In genomic region chr17:30210901-30211300, GRCh38 we compare ENCODE assay signal across 38 cellular contexts. TPM values are rescaled to one million over a fixed set of nuclear protein-coding genes. Genes with fewer than 3 reads are reported as not detected.
"Had no signal": no experiment of that assay in that cellular context is flagged by ENCODE, and none has a peak within 500 bp of the region (broad histone marks: within the 10 kb centered on the region; RNA-seq: fewer than 3 reads in every experiment).

No MANE protein-coding gene starts in this region.

- H3K4me3 Mint-ChIP-seq: activated B cell treated with CpG ODN at 0.5 μM for 24 hours; activated CD4-positive, alpha-beta memory T cell treated with anti-CD3 and anti-CD28 coated beads for 36 hours; activated CD4-positive, alpha-beta T cell treated with anti-CD3 and anti-CD28 coated beads for 36 hours; activated CD4-positive, alpha-beta T cell treated with anti-CD3 and anti-CD28 coated beads, Interleukin-2, amount 10 ng/mL, durations not matched to agents 24 days and 14 days; activated CD8-positive, alpha-beta memory T cell treated with anti-CD3 and anti-CD28 coated beads, Interleukin-2, amount 10 ng/mL, durations not matched to agents 7 days and 5 days; activated CD8-positive, alpha-beta T cell treated with anti-CD3 and anti-CD28 coated beads, Interleukin-2, amount 10 ng/mL, durations not matched to agents 7 days and 5 days; activated naive CD4-positive, alpha-beta T cell treated with anti-CD3 and anti-CD28 coated beads for 36 hours; activated naive CD4-positive, alpha-beta T cell treated with anti-CD3 and anti-CD28 coated beads, Interleukin-2, amount 50 U/mL, for 24 hours; activated naive CD8-positive, alpha-beta T cell treated with anti-CD3 and anti-CD28 coated beads for 36 hours; activated naive CD8-positive, alpha-beta T cell treated with anti-CD3 and anti-CD28 coated beads, Interleukin-2, amount 50 U/mL, for 24 hours; activated T-helper 1 cell treated with anti-CD3 and anti-CD28 coated beads, Interleukin-12 subunit alpha, Interleukin-12 subunit beta, Interleukin-2, Interleukin-4 antibody, amounts not matched to agents 30 ng/mL and 10 ng/mL and 1 ng/mL, durations not matched to agents 14 hours and 24 hours and 36 hours; dendritic cell treated with granulocyte-macrophage colony-stimulating factor and Interleukin-4, amounts not matched to agents 40 ng/mL and 50 ng/mL, for 4 days; endodermal cell; T-cell; T-helper 1 cell treated with Interleukin-12 subunit alpha and Interleukin-12 subunit beta and Interleukin-4 antibody, amounts not matched to agents 30 μg/mL and 1 μg/mL, for 36 hours; T-helper 2 cell treated with Interferon-gamma antibody and Interleukin-4, amounts not matched to agents 5 μg/mL and 100 μg/mL, for 36 hours had no signal

- H3K36me3 Mint-ChIP-seq: activated CD4-positive, alpha-beta memory T cell treated with anti-CD3 and anti-CD28 coated beads for 36 hours; activated CD8-positive, alpha-beta memory T cell treated with anti-CD3 and anti-CD28 coated beads, Interleukin-2, amount 10 ng/mL, durations not matched to agents 7 days and 5 days; activated naive CD4-positive, alpha-beta T cell treated with anti-CD3 and anti-CD28 coated beads, Interleukin-2, amount 50 U/mL, for 24 hours; activated naive CD8-positive, alpha-beta T cell treated with anti-CD3 and anti-CD28 coated beads for 36 hours; T-cell had no signal

- H3K27me3 Mint-ChIP-seq: activated naive CD4-positive, alpha-beta T cell treated with anti-CD3 and anti-CD28 coated beads, Interleukin-2, amount 50 U/mL, for 24 hours; activated naive CD8-positive, alpha-beta T cell treated with anti-CD3 and anti-CD28 coated beads for 36 hours had no signal

- FAIRE-seq: frontal cortex had no signal

- H3K36me3 ChIP-seq: adrenal gland, colonic mucosa, WERI-Rb-1 had no signal

- H3K9me3 Mint-ChIP-seq: activated B cell treated with CpG ODN at 0.5 μM for 24 hours; activated CD4-positive, alpha-beta memory T cell treated with anti-CD3 and anti-CD28 coated beads for 36 hours; activated CD4-positive, alpha-beta T cell treated with anti-CD3 and anti-CD28 coated beads, Interleukin-2, amount 10 ng/mL, durations not matched to agents 24 days and 14 days; activated naive CD4-positive, alpha-beta T cell treated with anti-CD3 and anti-CD28 coated beads for 36 hours; activated naive CD4-positive, alpha-beta T cell treated with anti-CD3 and anti-CD28 coated beads, Interleukin-2, amount 50 U/mL, for 24 hours; activated naive CD8-positive, alpha-beta T cell treated with anti-CD3 and anti-CD28 coated beads for 36 hours; activated naive CD8-positive, alpha-beta T cell treated with anti-CD3 and anti-CD28 coated beads, Interleukin-2, amount 50 U/mL, for 24 hours; activated T-helper 1 cell treated with anti-CD3 and anti-CD28 coated beads, Interleukin-12 subunit alpha, Interleukin-12 subunit beta, Interleukin-2, Interleukin-4 antibody, amounts not matched to agents 30 ng/mL and 10 ng/mL and 1 ng/mL, durations not matched to agents 14 hours and 24 hours and 36 hours; activated T-helper 2 cell treated with anti-CD3 and anti-CD28 coated beads, Interferon-gamma antibody, Interleukin-2, Interleukin-4, amounts not matched to agents 10 μg/mL and 5 μg/mL and 100 μg/mL, durations not matched to agents 14 hours and 24 hours and 36 hours; dendritic cell treated with granulocyte-macrophage colony-stimulating factor and Interleukin-4, amounts not matched to agents 40 ng/mL and 50 ng/mL, for 4 days; endodermal cell; T-cell; T-helper 1 cell treated with Interleukin-12 subunit alpha and Interleukin-12 subunit beta and Interleukin-4 antibody, amounts not matched to agents 30 μg/mL and 1 μg/mL, for 36 hours; T-helper 2 cell treated with Interferon-gamma antibody and Interleukin-4, amounts not matched to agents 5 μg/mL and 100 μg/mL, for 36 hours had no signal

- ATAC-seq: activated CD4-positive, alpha-beta T cell treated with anti-CD3 and anti-CD28 coated beads for 36 hours; activated CD4-positive, CD25-positive, alpha-beta regulatory T cell treated with anti-CD3 and anti-CD28 coated beads, Interleukin-2, amount 50 U/mL, for 24 hours; activated CD8-positive, alpha-beta T cell treated with anti-CD3 and anti-CD28 coated beads, Interleukin-2, amount 10 ng/mL, durations not matched to agents 7 days and 5 days; activated naive CD8-positive, alpha-beta T cell treated with anti-CD3 and anti-CD28 coated beads, Interleukin-2, amount 50 U/mL, for 24 hours; body of pancreas; esophagus mucosa; T-cell had no signal

- H3K27ac ChIP-seq: adrenal gland, body of pancreas, colonic mucosa, dorsolateral prefrontal cortex, WERI-Rb-1 had no signal

- DNase-seq: activated B cell treated with CpG ODN at 0.5 μM for 24 hours; activated CD4-positive, alpha-beta memory T cell treated with anti-CD3 and anti-CD28 coated beads for 36 hours; activated CD4-positive, alpha-beta T cell treated with anti-CD3 and anti-CD28 coated beads for 36 hours; activated CD4-positive, alpha-beta T cell treated with anti-CD3 and anti-CD28 coated beads, Interleukin-2, amount 10 ng/mL, durations not matched to agents 24 days and 14 days; activated CD8-positive, alpha-beta memory T cell treated with anti-CD3 and anti-CD28 coated beads, Interleukin-2, amount 10 ng/mL, durations not matched to agents 7 days and 5 days; activated CD8-positive, alpha-beta memory T cell treated with anti-CD3 and anti-CD28 coated beads, Interleukin-2, amount 50 U/mL, for 4 hours; activated CD8-positive, alpha-beta T cell treated with anti-CD3 and anti-CD28 coated beads, Interleukin-2, amount 10 ng/mL, durations not matched to agents 7 days and 5 days; activated effector memory CD4-positive, alpha-beta T cell treated with anti-CD3 and anti-CD28 coated beads, Interleukin-2, amount 50 U/mL, for 16 hours; activated naive CD4-positive, alpha-beta T cell treated with anti-CD3 and anti-CD28 coated beads for 36 hours; activated naive CD8-positive, alpha-beta T cell treated with anti-CD3 and anti-CD28 coated beads for 36 hours; activated naive CD8-positive, alpha-beta T cell treated with anti-CD3 and anti-CD28 coated beads, Interleukin-2, amount 50 U/mL, for 24 hours; activated T-cell treated with anti-CD3 and anti-CD28 coated beads, Interleukin-2, amount 50 U/mL, for 1 hour; activated T-cell treated with anti-CD3 and anti-CD28 coated beads, Interleukin-2, amount 50 U/mL, for 48 hours; adrenal gland; amygdala; aorta; caudate nucleus; cerebellar nuclear complex; colonic mucosa; dorsolateral prefrontal cortex; effector memory CD4-positive, alpha-beta T cell; foreskin fibroblast; SW 1271; T1000; WERI-Rb-1 had no signal

- H3K4me1 ChIP-seq: adrenal gland, body of pancreas, colonic mucosa had no signal

- H3K27ac Mint-ChIP-seq: activated B cell treated with CpG ODN at 0.5 μM for 24 hours; activated CD4-positive, alpha-beta memory T cell treated with anti-CD3 and anti-CD28 coated beads for 36 hours; activated CD4-positive, alpha-beta T cell treated with anti-CD3 and anti-CD28 coated beads for 36 hours; activated CD4-positive, alpha-beta T cell treated with anti-CD3 and anti-CD28 coated beads, Interleukin-2, amount 10 ng/mL, durations not matched to agents 24 days and 14 days; activated CD8-positive, alpha-beta memory T cell treated with anti-CD3 and anti-CD28 coated beads, Interleukin-2, amount 10 ng/mL, durations not matched to agents 7 days and 5 days; activated CD8-positive, alpha-beta T cell treated with anti-CD3 and anti-CD28 coated beads, Interleukin-2, amount 10 ng/mL, durations not matched to agents 7 days and 5 days; activated naive CD4-positive, alpha-beta T cell treated with anti-CD3 and anti-CD28 coated beads for 36 hours; activated naive CD4-positive, alpha-beta T cell treated with anti-CD3 and anti-CD28 coated beads, Interleukin-2, amount 50 U/mL, for 24 hours; activated naive CD8-positive, alpha-beta T cell treated with anti-CD3 and anti-CD28 coated beads for 36 hours; activated naive CD8-positive, alpha-beta T cell treated with anti-CD3 and anti-CD28 coated beads, Interleukin-2, amount 50 U/mL, for 24 hours; activated T-helper 1 cell treated with anti-CD3 and anti-CD28 coated beads, Interleukin-12 subunit alpha, Interleukin-12 subunit beta, Interleukin-2, Interleukin-4 antibody, amounts not matched to agents 30 ng/mL and 10 ng/mL and 1 ng/mL, durations not matched to agents 14 hours and 24 hours and 36 hours; activated T-helper 2 cell treated with anti-CD3 and anti-CD28 coated beads, Interferon-gamma antibody, Interleukin-2, Interleukin-4, amounts not matched to agents 10 μg/mL and 5 μg/mL and 100 μg/mL, durations not matched to agents 14 hours and 24 hours and 36 hours; dendritic cell treated with granulocyte-macrophage colony-stimulating factor and Interleukin-4, amounts not matched to agents 40 ng/mL and 50 ng/mL, for 4 days; endodermal cell; T-cell; T-helper 1 cell treated with Interleukin-12 subunit alpha and Interleukin-12 subunit beta and Interleukin-4 antibody, amounts not matched to agents 30 μg/mL and 1 μg/mL, for 36 hours; T-helper 2 cell treated with Interferon-gamma antibody and Interleukin-4, amounts not matched to agents 5 μg/mL and 100 μg/mL, for 36 hours had no signal

- H3K4me3 ChIP-seq: adrenal gland, body of pancreas, colonic mucosa, dorsolateral prefrontal cortex had no signal

- H3K27me3 ChIP-seq: adrenal gland, body of pancreas, colonic mucosa, dorsolateral prefrontal cortex had no signal

- H3K9me3 ChIP-seq: adrenal gland, body of pancreas, colonic mucosa had no signal

- H3K4me1 Mint-ChIP-seq: activated CD4-positive, alpha-beta T cell treated with anti-CD3 and anti-CD28 coated beads for 36 hours; activated CD4-positive, alpha-beta T cell treated with anti-CD3 and anti-CD28 coated beads, Interleukin-2, amount 10 ng/mL, durations not matched to agents 24 days and 14 days; activated naive CD4-positive, alpha-beta T cell treated with anti-CD3 and anti-CD28 coated beads, Interleukin-2, amount 50 U/mL, for 24 hours; endodermal cell; T-cell had no signal

RNA-seq across cellular contexts. Expression of gene SLC6A4, which starts 24.6 kb away (rescaled TPM):
- total RNA-seq: activated B cell treated with CpG ODN at 0.5 μM for 24 hours; activated CD4-positive, alpha-beta memory T cell treated with anti-CD3 and anti-CD28 coated beads for 36 hours; activated CD4-positive, alpha-beta T cell treated with anti-CD3 and anti-CD28 coated beads for 36 hours; activated CD4-positive, alpha-beta T cell treated with anti-CD3 and anti-CD28 coated beads, Interleukin-2, amount 10 ng/mL, durations not matched to agents 24 days and 14 days; activated naive CD4-positive, alpha-beta T cell treated with anti-CD3 and anti-CD28 coated beads for 36 hours; activated naive CD8-positive, alpha-beta T cell treated with anti-CD3 and anti-CD28 coated beads for 36 hours; activated T-helper 1 cell treated with anti-CD3 and anti-CD28 coated beads, Interleukin-12 subunit alpha, Interleukin-12 subunit beta, Interleukin-2, Interleukin-4 antibody, amounts not matched to agents 30 ng/mL and 10 ng/mL and 1 ng/mL, durations not matched to agents 14 hours and 24 hours and 36 hours; activated T-helper 2 cell treated with anti-CD3 and anti-CD28 coated beads, Interferon-gamma antibody, Interleukin-2, Interleukin-4, amounts not matched to agents 10 μg/mL and 5 μg/mL and 100 μg/mL, durations not matched to agents 14 hours and 24 hours and 36 hours; epithelial cell of proximal tubule had no signal
